ENCODE assay signal across 20 cellular contexts in genomic region chr6:162344935-162345599, GRCh38.
DNase-seq lines count a peak whose midpoint lies in the region; ATAC-seq, FAIRE-seq and TF ChIP-seq lines count a peak whose summit lies in the region.
"Had no signal": no experiment of that assay in that cellular context is flagged by ENCODE, and none has a peak within 500 bp of the region (broad histone marks: within the 10 kb centered on the region; RNA-seq: fewer than 3 reads in every experiment).

No MANE protein-coding gene starts in this region.

- POLR2A ChIA-PET in naive thymus-derived CD4-positive, alpha-beta T cell (lab: Charles Lee) = interaction anchor here (0.6 kb wide), 1 partner anchor 8 kb away, joined by 3 read pairs; no protein-coding TSS in a partner anchor

- no peak for TF ChIP-seq POLR2A in gastrocnemius medialis (IDR thresholded peaks at IDR 0.05)

- H3K27me3 Mint-ChIP-seq in naive thymus-derived CD4-positive, alpha-beta T cell = no peaks in the 10 kb centered on the region

- ATAC-seq in GM21526 (IDR thresholded peaks at IDR 0.05; ENCODE audit: low FRiP score, unreplicated experiment) = no peak
- no peak for ATAC-seq in gastrocnemius medialis
- ATAC-seq in naive thymus-derived CD4-positive, alpha-beta T cell = no peak

- no peaks in the 10 kb centered on the region for H3K27me3 ChIP-seq in gastrocnemius medialis
- no peaks in the 10 kb centered on the region for H3K27me3 ChIP-seq in naive thymus-derived CD4-positive, alpha-beta T cell (ENCODE audit: control insufficient read depth in 2 of 2, insufficient read depth in 2 of 2, low read length in 2 of 2)
- H3K27me3 ChIP-seq: brain microvascular endothelial cell had no signal

- H3K4me3 Mint-ChIP-seq in naive thymus-derived CD4-positive, alpha-beta T cell = no peak overlapping the region
- H3K4me3 Mint-ChIP-seq: T-helper 1 cell treated with Interleukin-12 subunit alpha and Interleukin-12 subunit beta and Interleukin-4 antibody, amounts not matched to agents 30 μg/mL and 1 μg/mL, for 36 hours had no signal

- CTCF ChIA-PET in naive thymus-derived CD4-positive, alpha-beta T cell (lab: Charles Lee) = no interaction called here

- peaks cover 0 to 12% (median 6%) of the 10 kb centered on the region in 5 donors for H3K36me3 Mint-ChIP-seq in naive thymus-derived CD4-positive, alpha-beta T cell

- TF ChIP-seq CTCF in AG10803 (conservative IDR thresholded peaks at IDR 0.05; ENCODE audit: low read length) (no peak), gastrocnemius medialis (IDR thresholded peaks at IDR 0.05 in 4 of 5, conservative IDR thresholded peaks at IDR 0.05 in 1 of 5) (no peak)

- peak; percentile 27 for DNase-seq in AG10803 (ENCODE audit: low read depth)
- DNase-seq in RCC 7860 (ENCODE audit: low spot score) = no peak
- peak; percentile 2 for DNase-seq in epithelial cell of prostate (ENCODE audit: low read depth, low spot score)
- DNase-seq in kidney tubule cell (ENCODE audit: low spot score) = peak; percentile 57
- no peak for DNase-seq in gastrocnemius medialis
- no peak for DNase-seq in NCI-H82 (lab: John Stamatoyannopoulos, UW)
- no peak for DNase-seq in naive thymus-derived CD4-positive, alpha-beta T cell
- DNase-seq: activated CD4-positive, CD25-positive, alpha-beta regulatory T cell treated with anti-CD3 and anti-CD28 coated beads, Interleukin-2, amount 50 U/mL, for 72 hours; activated naive CD4-positive, alpha-beta T cell; brain microvascular endothelial cell; effector CD8-positive, alpha-beta T cell; GF-D8; kidney; NCI-H187 treated with DMSO at 0.1 percent for 48 hours; NCI-H524 treated with DMSO at 0.1 percent for 48 hours; RPMI8226 had no signal

- in situ Hi-C loops in gastrocnemius medialis (cut with MboI; ENCODE audit: low sequenced_read_pairs in 4 of 4) = no loop called here

- peak; percentile 54 for FAIRE-seq in RCC 7860 (lab: Jason Lieb, UNC)
- FAIRE-seq: GM19239, kidney had no signal

- H3K4me1 ChIP-seq in gastrocnemius medialis = peaks cover 0 to 12% of the 10 kb centered on the region in 2 donors
- H3K4me1 ChIP-seq in naive thymus-derived CD4-positive, alpha-beta T cell (ENCODE audit: control insufficient read depth in 2 of 2, insufficient read depth in 2 of 2, low read length in 2 of 2) = no peaks in the 10 kb centered on the region

- intact Hi-C loops in gastrocnemius medialis (cut with DNase I; ENCODE audit: low total_unique reads) = no loop called here
- intact Hi-C loops in naive thymus-derived CD4-positive, alpha-beta T cell (cut with micrococcal nuclease) = loop anchor here in 1 of 2 donors (1.0 kb wide), 1 partner anchor 35 kb away; no protein-coding TSS in a partner anchor

- H3K27ac ChIP-seq in epithelial cell of prostate (no peak overlapping the region), gastrocnemius medialis (peak overlapping the region in 1 of 4 donors; percentile 45)
- no peak overlapping the region for H3K27ac ChIP-seq in naive thymus-derived CD4-positive, alpha-beta T cell (ENCODE audit: low read depth, low read length)
- H3K27ac ChIP-seq: brain microvascular endothelial cell, thoracic aorta had no signal

- no peaks in the 10 kb centered on the region for H3K9me3 ChIP-seq in gastrocnemius medialis
- H3K9me3 ChIP-seq in naive thymus-derived CD4-positive, alpha-beta T cell (ENCODE audit: control insufficient read depth in 2 of 3, low read length in 3 of 3) = no peaks in the 10 kb centered on the region
- H3K9me3 ChIP-seq: thoracic aorta had no signal

- H3K9me3 Mint-ChIP-seq in naive thymus-derived CD4-positive, alpha-beta T cell = peaks cover 0 to 20% (median 5%) of the 10 kb centered on the region in 11 donors

- H3K4me1 Mint-ChIP-seq in naive thymus-derived CD4-positive, alpha-beta T cell = no peaks in the 10 kb centered on the region

- no peak overlapping the region for H3K27ac Mint-ChIP-seq in naive thymus-derived CD4-positive, alpha-beta T cell
- H3K27ac Mint-ChIP-seq: T-helper 1 cell treated with Interleukin-12 subunit alpha and Interleukin-12 subunit beta and Interleukin-4 antibody, amounts not matched to agents 30 μg/mL and 1 μg/mL, for 36 hours had no signal

- H3K36me3 ChIP-seq in gastrocnemius medialis = no peaks in the 10 kb centered on the region
- no peaks in the 10 kb centered on the region for H3K36me3 ChIP-seq in naive thymus-derived CD4-positive, alpha-beta T cell (ENCODE audit: control insufficient read depth in 2 of 3, insufficient read depth in 3 of 3, low read length in 3 of 3)
- H3K36me3 ChIP-seq: brain microvascular endothelial cell, thoracic aorta had no signal

- H3K4me3 ChIP-seq in AG10803 (ENCODE audit: low read length) (no peak overlapping the region), gastrocnemius medialis (no peak overlapping the region)
- H3K4me3 ChIP-seq in naive thymus-derived CD4-positive, alpha-beta T cell (ENCODE audit: low read length) = no peak overlapping the region
- H3K4me3 ChIP-seq: thoracic aorta had no signal

Comparison
In these comparisons a context has a peak if more than half of its experiments do, and no peak if none do; other contexts are left out.
1. DNase-seq: peak in AG10803 (single experiment), epithelial cell of prostate (single experiment) and kidney tubule cell (single experiment); none in RCC 7860 (single experiment), gastrocnemius medialis (0 of 2), NCI-H82 (single experiment) and naive thymus-derived CD4-positive, alpha-beta T cell (0 of 9).